In genomic region chr9:124259273-124260078, GRCh38 we compare ENCODE assay signal across 7 cellular contexts. TPM values are rescaled to one million over a fixed set of nuclear protein-coding genes. Genes with fewer than 3 reads are reported as not detected.
A peak's percentile ranks its signal among the peaks of the same experiment; 100 is the strongest.
DNase-seq lines count a peak whose midpoint lies in the region; ATAC-seq and TF ChIP-seq lines count a peak whose summit lies in the region.

No MANE protein-coding gene starts in this region.

- no peaks in the 10 kb centered on the region for H3K27me3 ChIP-seq in transverse colon

- H3K4me3 ChIP-seq in transverse colon: peak overlapping the region in 3 of 4 donors; percentile 55 to 66 (median 65)

- H3K4me1 ChIP-seq in transverse colon: peaks cover 17 to 67% (median 46%) of the 10 kb centered on the region in 4 donors

- WGBS in transverse colon (ENCODE audit: low coverage in 1 of 2), 2 donors: 13 to 14% methylated on average over 18 to 22 of the region's 22 CpGs

- H3K27ac ChIP-seq in cingulate gyrus (ENCODE audit: low read depth, low read length) (peak overlapping the region; percentile 84), transverse colon (peak overlapping the region; percentile 83 to 95 (median 92))

- ATAC-seq in GM18517 (IDR thresholded peaks at IDR 0.05; ENCODE audit: unreplicated experiment): no peak

- in situ Hi-C loops in transverse colon (cut with MboI; ENCODE audit: low pct_ligation_motif_present in 1 of 4, low pct_unique_long_range_greater_than_20kb in 1 of 4, low sequenced_read_pairs in 3 of 4): no loop called here

- H3K36me3 ChIP-seq in transverse colon: no peaks in the 10 kb centered on the region

- DNase-seq in NOMO-1 treated with dmso at 0.1 percent for 144 hours (lab: John Stamatoyannopoulos, UW; ENCODE audit: unreplicated experiment): peak; percentile 26
- DNase-seq in lung microvascular endothelial cell (ENCODE audit: low read depth in 2 of 2): peak; percentile 51 to 74
- DNase-seq in transverse colon: peak; percentile 81
- DNase-seq in GM19238 (ENCODE audit: insufficient read length, low spot score): no peak

- no peaks in the 10 kb centered on the region for H3K9me3 ChIP-seq in transverse colon

- intact Hi-C loops in transverse colon (cut with DNase I; ENCODE audit: low total_unique reads): no loop called here

- TF ChIP-seq POLR2A in GM15510 (IDR thresholded peaks at IDR 0.05; ENCODE audit: borderline replicate concordance, extremely low read depth, insufficient read length) (peak; percentile 12), transverse colon (IDR thresholded peaks at IDR 0.05) (peak; percentile 34)

- TF ChIP-seq EP300 in transverse colon (IDR thresholded peaks at IDR 0.05; ENCODE audit: low read depth): peak; percentile 70

- no peak for TF ChIP-seq CTCF in transverse colon (IDR thresholded peaks at IDR 0.05)

RNA-seq across cellular contexts. Expression of gene NEK6, which starts 1.7 kb away (rescaled TPM):
- 14.6 and 20.6 TPM in 2 replicates for total RNA-seq in lung microvascular endothelial cell
- 10 to 100 TPM; 12.3 to 31.1 (median 21.6) TPM for total RNA-seq in transverse colon
